8 cellular contexts compared by ENCODE assay signal in genomic region chr10:86755454-86755739, GRCh38. TPM values are rescaled to one million over a fixed set of nuclear protein-coding genes. Genes with fewer than 3 reads are reported as not detected.
DNase-seq lines count a peak whose midpoint lies in the region; ATAC-seq and TF ChIP-seq lines count a peak whose summit lies in the region.

No MANE protein-coding gene starts in this region.

- no peak for DNase-seq in activated T-cell treated with anti-CD3 and anti-CD28 coated beads, Interleukin-2, amount 50 U/mL, for 72 hours
- DNase-seq in activated T-cell treated with anti-CD3 and anti-CD28 coated beads, Interleukin-2, amount 50 U/mL, for 1 hour = no peak
- DNase-seq in activated naive CD8-positive, alpha-beta T cell treated with anti-CD3 and anti-CD28 coated beads for 36 hours = no peak
- DNase-seq in tibial artery (no peak), epidermal melanocyte (ENCODE audit: insufficient read length, low spot score) (no peak)

- peak overlapping the region; percentile 58 to 83 for H3K4me3 ChIP-seq in tibial artery

- H3K36me3 ChIP-seq in tibial artery = no peaks in the 10 kb centered on the region

- H3K27me3 ChIP-seq in layer of hippocampus (ENCODE audit: control insufficient read depth, insufficient read depth, low read length) (no peaks in the 10 kb centered on the region), tibial artery (no peaks in the 10 kb centered on the region)

- H3K27ac ChIP-seq in layer of hippocampus (ENCODE audit: low read depth, low read length) = peak overlapping the region; percentile 90
- peak overlapping the region; percentile 98 to 99 for H3K27ac ChIP-seq in tibial artery

- H3K27me3 Mint-ChIP-seq in activated T-cell treated with anti-CD3 and anti-CD28 coated beads, Interleukin-2, amount 50 U/mL, for 72 hours (ENCODE audit: low read depth) = peaks cover 38% of the 10 kb centered on the region
- H3K27me3 Mint-ChIP-seq in activated naive CD8-positive, alpha-beta T cell treated with anti-CD3 and anti-CD28 coated beads for 36 hours = peaks cover 29% of the 10 kb centered on the region

- peaks cover 3% of the 10 kb centered on the region in 2 donors for H3K36me3 Mint-ChIP-seq in activated T-cell treated with anti-CD3 and anti-CD28 coated beads, Interleukin-2, amount 50 U/mL, for 72 hours (ENCODE audit: insufficient read depth in 2 of 2)
- H3K36me3 Mint-ChIP-seq in activated naive CD8-positive, alpha-beta T cell treated with anti-CD3 and anti-CD28 coated beads for 36 hours = no peaks in the 10 kb centered on the region

- peak overlapping the region; percentile 87 for H3K27ac Mint-ChIP-seq in activated T-cell treated with anti-CD3 and anti-CD28 coated beads, Interleukin-2, amount 50 U/mL, for 72 hours
- H3K27ac Mint-ChIP-seq in activated naive CD8-positive, alpha-beta T cell treated with anti-CD3 and anti-CD28 coated beads for 36 hours = peak overlapping the region; percentile 67

- TF ChIP-seq CTCF in tibial artery (IDR thresholded peaks at IDR 0.05) = no peak

- no peaks in the 10 kb centered on the region for H3K9me3 ChIP-seq in tibial artery

- H3K9me3 Mint-ChIP-seq in activated T-cell treated with anti-CD3 and anti-CD28 coated beads, Interleukin-2, amount 50 U/mL, for 72 hours = no peaks in the 10 kb centered on the region
- no peaks in the 10 kb centered on the region for H3K9me3 Mint-ChIP-seq in activated naive CD8-positive, alpha-beta T cell treated with anti-CD3 and anti-CD28 coated beads for 36 hours

- intact Hi-C loops in tibial artery (cut with DNase I; ENCODE audit: low total_unique reads) = no loop called here

- peaks cover 43% of the 10 kb centered on the region for H3K4me1 Mint-ChIP-seq in activated T-cell treated with anti-CD3 and anti-CD28 coated beads, Interleukin-2, amount 50 U/mL, for 72 hours (ENCODE audit: low read depth)
- H3K4me1 Mint-ChIP-seq in activated naive CD8-positive, alpha-beta T cell treated with anti-CD3 and anti-CD28 coated beads for 36 hours = peaks cover 38% of the 10 kb centered on the region

- peaks cover 0 to 40% (median 16%) of the 10 kb centered on the region in 4 donors for H3K4me1 ChIP-seq in tibial artery

- peak overlapping the region; percentile 85 to 92 for H3K4me3 Mint-ChIP-seq in activated T-cell treated with anti-CD3 and anti-CD28 coated beads, Interleukin-2, amount 50 U/mL, for 72 hours
- peak overlapping the region; percentile 78 for H3K4me3 Mint-ChIP-seq in activated naive CD8-positive, alpha-beta T cell treated with anti-CD3 and anti-CD28 coated beads for 36 hours

- ATAC-seq in activated T-cell treated with anti-CD3 and anti-CD28 coated beads, Interleukin-2, amount 50 U/mL, for 72 hours (replicated peaks in 1 of 2) = no peak
- no peak for ATAC-seq in HG02973 (IDR thresholded peaks at IDR 0.05; ENCODE audit: unreplicated experiment)
- ATAC-seq in GM19463 (IDR thresholded peaks at IDR 0.05; ENCODE audit: unreplicated experiment) = no peak

RNA-seq across cellular contexts. Expression of gene BMPR1A, which starts 1.0 kb away (rescaled TPM):
- 10 to 100 TPM in 1 of 2 donors, 1 to 10 TPM in 1; 7.0 to 11.8 TPM for total RNA-seq in activated T-cell treated with anti-CD3 and anti-CD28 coated beads, Interleukin-2, amount 50 U/mL, for 72 hours
- 1 to 10 TPM; 7.5 to 8.4 TPM for total RNA-seq in activated naive CD8-positive, alpha-beta T cell treated with anti-CD3 and anti-CD28 coated beads for 36 hours
